In genomic region chr6:129653229-129653628, GRCh38 we compare ENCODE assay signal across 2 cellular contexts.
TF ChIP-seq lines count a peak whose summit lies in the region.

No MANE protein-coding gene starts in this region.

TF ChIP-seq in SK-N-SH, 30 proteins besides CTCF, POLR2A, EP300 and RAD21 (continued from another document):
- TF ChIP-seq MXI1 (IDR thresholded peaks at IDR 0.05; ENCODE audit: low read depth, low read length) = no peak
- no peak for TF ChIP-seq TAF1 (IDR thresholded peaks at IDR 0.05; ENCODE audit: borderline replicate concordance, low read depth, low read length)
- no peak for TF ChIP-seq FOSL2 (IDR thresholded peaks at IDR 0.05; ENCODE audit: borderline replicate concordance, low read depth)
- TF ChIP-seq TCF12 (IDR thresholded peaks at IDR 0.05) = no peak
- TF ChIP-seq RXRA (IDR thresholded peaks at IDR 0.05; ENCODE audit: borderline replicate concordance, low read depth) = no peak
- TF ChIP-seq ELF1 (IDR thresholded peaks at IDR 0.05) = no peak
- no peak for TF ChIP-seq POLR2AphosphoS5 (IDR thresholded peaks at IDR 0.05; ENCODE audit: low read depth, low read length)
- TF ChIP-seq MEF2A (IDR thresholded peaks at IDR 0.05; ENCODE audit: borderline replicate concordance, low read depth) = no peak
- no peak for TF ChIP-seq NFIC (IDR thresholded peaks at IDR 0.05; ENCODE audit: borderline replicate concordance)
- TF ChIP-seq FOXJ3 (CRISPR knock-in tag; IDR thresholded peaks at IDR 0.05) = no peak
- TF ChIP-seq SMC3 (IDR thresholded peaks at IDR 0.05; ENCODE audit: low read depth, low read length) = no peak
- TF ChIP-seq GATA2 (CRISPR knock-in tag; IDR thresholded peaks at IDR 0.05) = no peak
- no peak for TF ChIP-seq NRF1 (IDR thresholded peaks at IDR 0.05; ENCODE audit: low read depth, low read length)
- TF ChIP-seq EZH2phosphoT487 (IDR thresholded peaks at IDR 0.05; ENCODE audit: borderline replicate concordance, low read depth) = no peak

TF ChIP-seq in SK-N-SH treated with all-trans-retinoic acid at 6 μM for 48 hours, 23 proteins besides CTCF, POLR2A, EP300 and RAD21 (continued from another document):
- TF ChIP-seq ZNF565 (CRISPR knock-in tag; conservative IDR thresholded peaks at IDR 0.05; ENCODE audit: low read depth) (no peak), RARB (CRISPR knock-in tag; IDR thresholded peaks at IDR 0.05) (no peak), GLIS3 (CRISPR knock-in tag; IDR thresholded peaks at IDR 0.05) (no peak), ESRRG (CRISPR knock-in tag; IDR thresholded peaks at IDR 0.05) (no peak), TSHZ2 (CRISPR knock-in tag; IDR thresholded peaks at IDR 0.05) (no peak), TCF4 (CRISPR knock-in tag; IDR thresholded peaks at IDR 0.05; ENCODE audit: borderline replicate concordance) (no peak), CREB5 (CRISPR knock-in tag; IDR thresholded peaks at IDR 0.05; ENCODE audit: low read depth) (no peak), ARNTL (CRISPR knock-in tag; IDR thresholded peaks at IDR 0.05; ENCODE audit: borderline replicate concordance, low read depth) (no peak), PPARA (CRISPR knock-in tag; IDR thresholded peaks at IDR 0.05; ENCODE audit: borderline replicate concordance) (no peak), ZFP3 (CRISPR knock-in tag; IDR thresholded peaks at IDR 0.05) (no peak), POU6F1 (CRISPR knock-in tag; IDR thresholded peaks at IDR 0.05; ENCODE audit: borderline replicate concordance, low read depth) (no peak), CSDC2 (CRISPR knock-in tag; IDR thresholded peaks at IDR 0.05) (no peak), ISL1 (CRISPR knock-in tag; IDR thresholded peaks at IDR 0.05) (no peak)
